In genomic region chr5:96370981-96371380, GRCh38 we compare ENCODE assay signal across 13 cellular contexts.
DNase-seq lines count a peak whose midpoint lies in the region; ATAC-seq and TF ChIP-seq lines count a peak whose summit lies in the region.
"Had no signal": no experiment of that assay in that cellular context is flagged by ENCODE, and none has a peak within 500 bp of the region (broad histone marks: within the 10 kb centered on the region; RNA-seq: fewer than 3 reads in every experiment).

No MANE protein-coding gene starts in this region.

- H3K36me3 Mint-ChIP-seq in activated T-helper 1 cell treated with anti-CD3 and anti-CD28 coated beads, Interleukin-12 subunit alpha, Interleukin-12 subunit beta, Interleukin-2, Interleukin-4 antibody, amounts not matched to agents 30 ng/mL and 10 ng/mL and 1 ng/mL, durations not matched to agents 14 hours and 24 hours and 36 hours (ENCODE audit: low read depth), result no peaks in the 10 kb centered on the region
- H3K36me3 Mint-ChIP-seq: CD8-positive, alpha-beta memory T cell had no signal

- no peak for ATAC-seq in HG03565 (IDR thresholded peaks at IDR 0.05; ENCODE audit: unreplicated experiment)
- ATAC-seq: HepG2 had no signal

- no peak overlapping the region for H3K27ac Mint-ChIP-seq in activated T-helper 1 cell treated with anti-CD3 and anti-CD28 coated beads, Interleukin-12 subunit alpha, Interleukin-12 subunit beta, Interleukin-2, Interleukin-4 antibody, amounts not matched to agents 30 ng/mL and 10 ng/mL and 1 ng/mL, durations not matched to agents 14 hours and 24 hours and 36 hours
- H3K27ac Mint-ChIP-seq: CD8-positive, alpha-beta memory T cell; H9 had no signal

- DNase-seq in NCI-H1105 (lab: John Stamatoyannopoulos, UW), result peak; percentile 19
- DNase-seq in NCI-H2081 treated with DMSO at 0.1 percent for 48 hours (lab: John Stamatoyannopoulos, UW), result peak; percentile 8
- DNase-seq in NCI-H69 (lab: John Stamatoyannopoulos, UW), result peak; percentile 98
- DNase-seq in lung microvascular endothelial cell (ENCODE audit: low read depth in 2 of 2), result peak; percentile 49 to 68
- DNase-seq in activated T-helper 1 cell treated with anti-CD3 and anti-CD28 coated beads, Interleukin-12 subunit alpha, Interleukin-12 subunit beta, Interleukin-2, Interleukin-4 antibody, amounts not matched to agents 30 ng/mL and 10 ng/mL and 1 ng/mL, durations not matched to agents 14 hours and 24 hours and 36 hours (ENCODE audit: low spot score), result no peak
- no peak for DNase-seq in GM13976 (ENCODE audit: low spot score)
- DNase-seq: CD8-positive, alpha-beta memory T cell; H9; MG63; NCI-H1417; NCI-H82 had no signal

- intact Hi-C loops in activated T-helper 1 cell treated with anti-CD3 and anti-CD28 coated beads, Interleukin-12 subunit alpha, Interleukin-12 subunit beta, Interleukin-2, Interleukin-4 antibody, amounts not matched to agents 30 ng/mL and 10 ng/mL and 1 ng/mL, durations not matched to agents 14 hours and 24 hours and 36 hours (cut with micrococcal nuclease), result no loop called here

- H3K9me3 Mint-ChIP-seq in activated T-helper 1 cell treated with anti-CD3 and anti-CD28 coated beads, Interleukin-12 subunit alpha, Interleukin-12 subunit beta, Interleukin-2, Interleukin-4 antibody, amounts not matched to agents 30 ng/mL and 10 ng/mL and 1 ng/mL, durations not matched to agents 14 hours and 24 hours and 36 hours, result no peaks in the 10 kb centered on the region

- H3K4me3 Mint-ChIP-seq in activated T-helper 1 cell treated with anti-CD3 and anti-CD28 coated beads, Interleukin-12 subunit alpha, Interleukin-12 subunit beta, Interleukin-2, Interleukin-4 antibody, amounts not matched to agents 30 ng/mL and 10 ng/mL and 1 ng/mL, durations not matched to agents 14 hours and 24 hours and 36 hours, result no peak overlapping the region
- H3K4me3 Mint-ChIP-seq: CD8-positive, alpha-beta memory T cell; H9 had no signal

- no peaks in the 10 kb centered on the region for H3K4me1 Mint-ChIP-seq in activated T-helper 1 cell treated with anti-CD3 and anti-CD28 coated beads, Interleukin-12 subunit alpha, Interleukin-12 subunit beta, Interleukin-2, Interleukin-4 antibody, amounts not matched to agents 30 ng/mL and 10 ng/mL and 1 ng/mL, durations not matched to agents 14 hours and 24 hours and 36 hours (ENCODE audit: low read depth)
- H3K4me1 Mint-ChIP-seq: H9 had no signal

- in situ Hi-C loops in GM13976 (cut with MboI; ENCODE audit: low sequenced_read_pairs, unreplicated experiment), result no loop called here

- no peak for TF ChIP-seq CTCF in GM13976 (IDR thresholded peaks at IDR 0.05; ENCODE audit: borderline replicate concordance, control extremely low read depth, extremely low read depth, insufficient read depth, missing control alignments)

- peaks cover 36% of the 10 kb centered on the region for H3K27me3 Mint-ChIP-seq in activated T-helper 1 cell treated with anti-CD3 and anti-CD28 coated beads, Interleukin-12 subunit alpha, Interleukin-12 subunit beta, Interleukin-2, Interleukin-4 antibody, amounts not matched to agents 30 ng/mL and 10 ng/mL and 1 ng/mL, durations not matched to agents 14 hours and 24 hours and 36 hours (ENCODE audit: insufficient read depth)

Comparison
In these comparisons a context has a peak if more than half of its experiments do, and no peak if none do; other contexts are left out.
1. DNase-seq: peak in NCI-H1105 (single experiment), NCI-H2081 treated with DMSO at 0.1 percent for 48 hours (single experiment), NCI-H69 (single experiment) and lung microvascular endothelial cell (2 of 2); none in activated T-helper 1 cell treated with anti-CD3 and anti-CD28 coated beads, Interleukin-12 subunit alpha, Interleukin-12 subunit beta, Interleukin-2, Interleukin-4 antibody, amounts not matched to agents 30 ng/mL and 10 ng/mL and 1 ng/mL, durations not matched to agents 14 hours and 24 hours and 36 hours (single experiment) and GM13976 (single experiment).